9 cellular contexts compared by ENCODE assay signal in the genomic region with DNA sequence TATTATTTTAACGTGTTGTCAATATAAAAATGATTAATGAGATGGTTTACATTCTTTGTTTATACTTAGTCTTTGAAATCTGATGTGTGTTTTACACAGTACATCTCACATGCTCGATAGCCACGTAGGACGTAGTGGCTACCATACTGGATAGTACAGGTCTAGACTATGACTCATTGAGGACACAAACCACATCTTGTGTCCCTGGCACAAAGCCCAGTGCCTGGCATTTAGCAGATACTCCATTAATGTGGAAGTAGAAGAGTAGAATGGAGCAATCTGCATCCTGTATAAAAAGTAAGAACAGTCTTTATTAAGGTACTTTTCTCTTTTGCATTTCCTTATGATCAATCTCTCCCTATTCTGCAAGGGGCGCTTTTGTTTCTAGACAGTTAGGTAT. TPM values are rescaled to one million over a fixed set of nuclear protein-coding genes. Genes with fewer than 3 reads are reported as not detected.
DNase-seq lines count a peak whose midpoint lies in the region; ATAC-seq, FAIRE-seq and TF ChIP-seq lines count a peak whose summit lies in the region.
"Had no signal": no experiment of that assay in that cellular context is flagged by ENCODE, and none has a peak within 500 bp of the region (broad histone marks: within the 10 kb centered on the region; RNA-seq: fewer than 3 reads in every experiment).

No MANE protein-coding gene starts in this region.

- no peak overlapping the region for H4K91ac ChIP-seq in mesenchymal stem cell (ENCODE audit: low read length)

- H3K4me2 ChIP-seq in mesenchymal stem cell (ENCODE audit: low read length, poor library complexity, severe bottlenecking), result no peak overlapping the region
- H3K4me2 ChIP-seq in GM23338, result no peak overlapping the region

- FAIRE-seq in H54 (lab: Jason Lieb, UNC), result no peak

- H3K9me3 ChIP-seq in body of pancreas, result no peaks in the 10 kb centered on the region
- H3K9me3 ChIP-seq in mesenchymal stem cell (ENCODE audit: control insufficient read depth, low read length), result no peaks in the 10 kb centered on the region
- no peaks in the 10 kb centered on the region for H3K9me3 ChIP-seq in WERI-Rb-1 (ENCODE audit: severe bottlenecking)

- H3K27ac ChIP-seq in body of pancreas, result peak overlapping the region in 1 of 4 donors; percentile 25
- H3K27ac ChIP-seq in mesenchymal stem cell (ENCODE audit: low read length, poor library complexity, severe bottlenecking), result no peak overlapping the region
- H3K27ac ChIP-seq in WERI-Rb-1, result no peak overlapping the region
- no peak overlapping the region for H3K27ac ChIP-seq in GM23338 (ENCODE audit: low read depth)

- H2AFZ ChIP-seq in mesenchymal stem cell (ENCODE audit: low read depth, low read length) (no peak overlapping the region), GM23338 (no peak overlapping the region)

- no peak overlapping the region for H4K8ac ChIP-seq in mesenchymal stem cell (ENCODE audit: low read length)

- no peak overlapping the region for H2BK5ac ChIP-seq in mesenchymal stem cell (ENCODE audit: low read depth, low read length, poor library complexity, severe bottlenecking)

- H3K18ac ChIP-seq in mesenchymal stem cell (ENCODE audit: low read depth in 1 of 2, low read length in 2 of 2), result no peak overlapping the region

- H3K4me1 ChIP-seq in body of pancreas, result peaks cover 30% of the 10 kb centered on the region
- H3K4me1 ChIP-seq in mesenchymal stem cell (ENCODE audit: control insufficient read depth, insufficient read depth, low read depth, low read length), result no peaks in the 10 kb centered on the region
- H3K4me1 ChIP-seq in GM23338 (ENCODE audit: insufficient read depth), result no peaks in the 10 kb centered on the region

- H3K27ac Mint-ChIP-seq in GM23338, result no peak overlapping the region
- H3K27ac Mint-ChIP-seq: activated naive CD4-positive, alpha-beta T cell treated with anti-CD3 and anti-CD28 coated beads, Interleukin-2, amount 50 U/mL, for 72 hours had no signal

- no peak overlapping the region for H3K4me3 ChIP-seq in body of pancreas
- no peak overlapping the region for H3K4me3 ChIP-seq in mesenchymal stem cell (ENCODE audit: insufficient read depth in 1 of 2, low read depth in 1 of 2, low read length in 2 of 2)
- no peak overlapping the region for H3K4me3 ChIP-seq in WERI-Rb-1 (ENCODE audit: low read depth, low read length)
- no peak overlapping the region for H3K4me3 ChIP-seq in GM23338

- H2AK5ac ChIP-seq in mesenchymal stem cell (ENCODE audit: low read length, severe bottlenecking), result no peak overlapping the region

- H3K4me1 Mint-ChIP-seq in GM23338, result no peaks in the 10 kb centered on the region

- no peaks in the 10 kb centered on the region; the same call in 1 of the 2 replicates for H3K9me2 ChIP-seq in GM23338 (ENCODE audit: insufficient read depth)

- 50 to 53% methylated on average over 5 of the region's 5 CpGs for WGBS in body of pancreas, 2 donors
- 0% methylated on average over 3 of the region's 5 CpGs for WGBS in mesenchymal stem cell

- H3K36me3 Mint-ChIP-seq in GM23338 (ENCODE audit: low read depth), result no peaks in the 10 kb centered on the region
- H3K36me3 Mint-ChIP-seq: activated naive CD4-positive, alpha-beta T cell treated with anti-CD3 and anti-CD28 coated beads, Interleukin-2, amount 50 U/mL, for 72 hours had no signal

- H3K9me3 Mint-ChIP-seq in GM23338, result peaks cover 2% of the 10 kb centered on the region; the same call in 2 of the 3 replicates
- H3K9me3 Mint-ChIP-seq: activated naive CD4-positive, alpha-beta T cell treated with anti-CD3 and anti-CD28 coated beads, Interleukin-2, amount 50 U/mL, for 72 hours had no signal

- no peaks in the 10 kb centered on the region for H3K79me1 ChIP-seq in mesenchymal stem cell (replicated peaks; ENCODE audit: low read length, poor library complexity, severe bottlenecking)

- H3K27me3 Mint-ChIP-seq in GM23338 (ENCODE audit: insufficient read depth, low read depth, poor library complexity), result no peaks in the 10 kb centered on the region

- peak; percentile 75 for ATAC-seq in body of pancreas
- no peak for ATAC-seq in GM23338

- H4K20me1 ChIP-seq in GM23338 (replicated peaks; ENCODE audit: insufficient read depth), result no peaks in the 10 kb centered on the region

- peak; percentile 91 for DNase-seq in Daoy (ENCODE audit: low read depth)
- peak; percentile 66 for DNase-seq in NCI-H226
- peak; percentile 70 to 90 (median 84) for DNase-seq in body of pancreas
- DNase-seq in mesenchymal stem cell, result peak; percentile 98
- no peak for DNase-seq in WERI-Rb-1
- no peak for DNase-seq in effector CD4-positive, alpha-beta T cell
- DNase-seq in H54 (ENCODE audit: insufficient read length, low spot score), result no peak
- no peak for DNase-seq in GM23338 (ENCODE audit: low spot score)

- H3F3A ChIP-seq in GM23338 (replicated peaks; ENCODE audit: low read depth), result no peaks in the 10 kb centered on the region

- no peaks in the 10 kb centered on the region for H3K79me2 ChIP-seq in GM23338 (replicated peaks; ENCODE audit: insufficient read depth)

- no peak overlapping the region for H3K4me3 Mint-ChIP-seq in GM23338

- H2BK15ac ChIP-seq in mesenchymal stem cell (ENCODE audit: low read depth, poor library complexity, severe bottlenecking), result no peak overlapping the region

- H3K27me3 ChIP-seq in body of pancreas, result no peaks in the 10 kb centered on the region
- no peaks in the 10 kb centered on the region for H3K27me3 ChIP-seq in mesenchymal stem cell (ENCODE audit: control insufficient read depth in 1 of 2, insufficient read depth in 1 of 2, low read length in 2 of 2)
- H3K27me3 ChIP-seq in WERI-Rb-1 (ENCODE audit: insufficient read depth, low read depth, severe bottlenecking), result no peaks in the 10 kb centered on the region
- H3K27me3 ChIP-seq in GM23338 (ENCODE audit: insufficient read depth), result no peaks in the 10 kb centered on the region

- H3K36me3 ChIP-seq in body of pancreas (replicated peaks in 1 of 2; ENCODE audit: insufficient read depth in 1 of 2, low read depth in 2 of 2) (no peaks in the 10 kb centered on the region), mesenchymal stem cell (ENCODE audit: control insufficient read depth in 1 of 2, insufficient read depth in 2 of 2, low read depth in 1 of 2, low read length in 2 of 2) (no peaks in the 10 kb centered on the region), WERI-Rb-1 (no peaks in the 10 kb centered on the region), GM23338 (ENCODE audit: insufficient read depth) (no peaks in the 10 kb centered on the region)

- H3K9ac ChIP-seq in mesenchymal stem cell (ENCODE audit: low read length), result no peak overlapping the region

- no peak overlapping the region for H3K14ac ChIP-seq in mesenchymal stem cell (ENCODE audit: low read length in 2 of 2)

- H2BK12ac ChIP-seq in mesenchymal stem cell (ENCODE audit: low read length in 2 of 2), result no peak overlapping the region

- no peak overlapping the region for H2BK120ac ChIP-seq in mesenchymal stem cell (ENCODE audit: low read depth, low read length)

- H3K4ac ChIP-seq in mesenchymal stem cell (ENCODE audit: low read depth in 1 of 2, low read length in 2 of 2), result no peak overlapping the region

- H3K23ac ChIP-seq in mesenchymal stem cell (ENCODE audit: low read length in 2 of 2), result no peak overlapping the region

- intact Hi-C loops in body of pancreas (cut with DNase I), result no loop called here

- no peak for TF ChIP-seq CTCF in body of pancreas (IDR thresholded peaks at IDR 0.05)
- TF ChIP-seq CTCF in WERI-Rb-1 (IDR thresholded peaks at IDR 0.05; ENCODE audit: low read depth, low read length), result no peak
- TF ChIP-seq CTCF in GM23338 (conservative IDR thresholded peaks at IDR 0.05; ENCODE audit: low read depth in 2 of 2), result no peak

- TF ChIP-seq POLR2A in body of pancreas (IDR thresholded peaks at IDR 0.05), result no peak
- TF ChIP-seq POLR2A in H54 (IDR thresholded peaks at IDR 0.05; ENCODE audit: low read depth, low read length), result no peak

TF ChIP-seq in GM23338, 12 proteins besides CTCF, POLR2A, EP300 and RAD21 (continues in another document):
- TF ChIP-seq, protein P1, sequence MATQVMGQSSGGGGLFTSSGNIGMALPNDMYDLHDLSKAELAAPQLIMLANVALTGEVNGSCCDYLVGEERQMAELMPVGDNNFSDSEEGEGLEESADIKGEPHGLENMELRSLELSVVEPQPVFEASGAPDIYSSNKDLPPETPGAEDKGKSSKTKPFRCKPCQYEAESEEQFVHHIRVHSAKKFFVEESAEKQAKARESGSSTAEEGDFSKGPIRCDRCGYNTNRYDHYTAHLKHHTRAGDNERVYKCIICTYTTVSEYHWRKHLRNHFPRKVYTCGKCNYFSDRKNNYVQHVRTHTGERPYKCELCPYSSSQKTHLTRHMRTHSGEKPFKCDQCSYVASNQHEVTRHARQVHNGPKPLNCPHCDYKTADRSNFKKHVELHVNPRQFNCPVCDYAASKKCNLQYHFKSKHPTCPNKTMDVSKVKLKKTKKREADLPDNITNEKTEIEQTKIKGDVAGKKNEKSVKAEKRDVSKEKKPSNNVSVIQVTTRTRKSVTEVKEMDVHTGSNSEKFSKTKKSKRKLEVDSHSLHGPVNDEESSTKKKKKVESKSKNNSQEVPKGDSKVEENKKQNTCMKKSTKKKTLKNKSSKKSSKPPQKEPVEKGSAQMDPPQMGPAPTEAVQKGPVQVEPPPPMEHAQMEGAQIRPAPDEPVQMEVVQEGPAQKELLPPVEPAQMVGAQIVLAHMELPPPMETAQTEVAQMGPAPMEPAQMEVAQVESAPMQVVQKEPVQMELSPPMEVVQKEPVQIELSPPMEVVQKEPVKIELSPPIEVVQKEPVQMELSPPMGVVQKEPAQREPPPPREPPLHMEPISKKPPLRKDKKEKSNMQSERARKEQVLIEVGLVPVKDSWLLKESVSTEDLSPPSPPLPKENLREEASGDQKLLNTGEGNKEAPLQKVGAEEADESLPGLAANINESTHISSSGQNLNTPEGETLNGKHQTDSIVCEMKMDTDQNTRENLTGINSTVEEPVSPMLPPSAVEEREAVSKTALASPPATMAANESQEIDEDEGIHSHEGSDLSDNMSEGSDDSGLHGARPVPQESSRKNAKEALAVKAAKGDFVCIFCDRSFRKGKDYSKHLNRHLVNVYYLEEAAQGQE (IDR thresholded peaks at IDR 0.05; ENCODE audit: unreplicated experiment), result no peak
- no peak for TF ChIP-seq STAT1 (IDR thresholded peaks at IDR 0.05; ENCODE audit: unreplicated experiment)
- TF ChIP-seq, protein P2, sequence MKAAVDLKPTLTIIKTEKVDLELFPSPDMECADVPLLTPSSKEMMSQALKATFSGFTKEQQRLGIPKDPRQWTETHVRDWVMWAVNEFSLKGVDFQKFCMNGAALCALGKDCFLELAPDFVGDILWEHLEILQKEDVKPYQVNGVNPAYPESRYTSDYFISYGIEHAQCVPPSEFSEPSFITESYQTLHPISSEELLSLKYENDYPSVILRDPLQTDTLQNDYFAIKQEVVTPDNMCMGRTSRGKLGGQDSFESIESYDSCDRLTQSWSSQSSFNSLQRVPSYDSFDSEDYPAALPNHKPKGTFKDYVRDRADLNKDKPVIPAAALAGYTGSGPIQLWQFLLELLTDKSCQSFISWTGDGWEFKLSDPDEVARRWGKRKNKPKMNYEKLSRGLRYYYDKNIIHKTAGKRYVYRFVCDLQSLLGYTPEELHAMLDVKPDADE (IDR thresholded peaks at IDR 0.05), result no peak

RNA-seq across cellular contexts. Expression of a gene that starts 49.0 kb away (rescaled TPM):
- 0.27 and 0.74 TPM in 2 replicates for total RNA-seq in Daoy (2014; rRNA removed; shearing (Covaris generic))
- total RNA-seq in body of pancreas, result 10 to 100 TPM; 32.0 to 45.4 TPM
- 6.9 TPM for polyA plus RNA-seq in mesenchymal stem cell (2013, experiment 1 of 2)
- 5.3 TPM for polyA plus RNA-seq in mesenchymal stem cell (2013, experiment 2 of 2)
- total RNA-seq in GM23338 (2014; rRNA removed; shearing (Covaris generic)), result 4.1 and 10.1 TPM in 2 replicates
- 1.3 and 2.4 TPM in 2 replicates for polyA plus RNA-seq in GM23338 (2016; fragmentation: Nextera tagmentation; extraction: Ambion mirVana)

Comparison
In these comparisons a context has a peak if more than half of its experiments do, and no peak if none do; other contexts are left out.
1. DNase-seq: peak in Daoy (single experiment), NCI-H226 (single experiment), body of pancreas (4 of 4) and mesenchymal stem cell (single experiment); none in WERI-Rb-1 (single experiment), effector CD4-positive, alpha-beta T cell (single experiment), H54 (single experiment) and GM23338 (single experiment).